Comparison of ENCODE assay signal across 8 cellular contexts in the genomic region with DNA sequence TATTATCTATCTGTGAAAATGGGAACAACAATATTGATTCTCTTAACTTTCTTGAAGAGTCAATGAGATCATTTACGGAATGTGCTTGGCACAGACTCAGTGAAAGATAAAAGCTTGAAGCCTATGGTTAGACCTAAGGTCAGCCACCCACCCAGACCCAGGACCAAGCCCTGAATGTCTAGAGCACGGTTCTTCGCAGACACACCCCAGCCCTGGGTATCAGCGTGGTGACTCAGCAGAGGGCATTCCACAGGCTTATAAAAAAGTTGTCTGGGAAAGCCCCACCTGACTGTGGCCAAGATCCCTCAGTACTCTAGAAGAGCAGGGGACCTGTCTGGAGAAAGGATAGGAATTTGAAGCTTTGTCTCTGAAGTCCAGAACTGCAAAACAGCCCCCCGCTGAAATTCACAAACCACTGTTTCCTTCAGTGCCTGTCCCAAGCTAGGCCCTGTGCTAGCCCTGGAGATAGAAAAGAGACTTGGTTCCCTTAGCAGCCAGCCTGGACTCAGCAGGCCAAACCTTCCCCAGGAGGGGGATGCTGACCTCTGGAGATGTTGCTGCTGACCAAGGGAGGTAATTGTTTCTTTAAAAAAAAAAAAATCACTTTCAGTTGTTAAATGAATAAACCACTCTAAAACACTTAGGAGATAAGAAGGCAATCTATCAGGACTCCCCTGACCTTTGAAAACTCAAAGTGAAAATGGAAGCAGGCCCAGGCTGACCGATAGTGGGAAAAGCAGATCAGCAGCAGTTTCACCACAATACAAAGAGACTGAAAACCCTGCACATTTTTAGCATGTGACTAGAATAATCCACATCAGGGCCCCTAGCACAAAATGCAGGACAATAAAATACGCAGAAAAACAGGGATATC.
DNase-seq lines count a peak whose midpoint lies in the region; ATAC-seq and TF ChIP-seq lines count a peak whose summit lies in the region.

No MANE protein-coding gene starts in this region.

- H3K4me3 ChIP-seq in WERI-Rb-1 (ENCODE audit: low read depth, low read length) = no peak overlapping the region

- intact Hi-C loops in left ventricle myocardium superior (cut with micrococcal nuclease) = no loop called here

- no peaks in the 10 kb centered on the region for H3K27me3 Mint-ChIP-seq in type B pancreatic cell

- peaks cover 41% of the 10 kb centered on the region for H3K4me1 Mint-ChIP-seq in type B pancreatic cell (ENCODE audit: unreplicated experiment)

- no peaks in the 10 kb centered on the region for H3K27me3 ChIP-seq in WERI-Rb-1 (ENCODE audit: insufficient read depth, low read depth, severe bottlenecking)

- H3K36me3 Mint-ChIP-seq in type B pancreatic cell = no peaks in the 10 kb centered on the region

- ATAC-seq in GM19395 (IDR thresholded peaks at IDR 0.05; ENCODE audit: unreplicated experiment) (peak; percentile 80), HG03196 (IDR thresholded peaks at IDR 0.05; ENCODE audit: unreplicated experiment) (peak; percentile 51), left ventricle myocardium superior (peak; percentile 59)

- H3K9me3 ChIP-seq in WERI-Rb-1 (ENCODE audit: severe bottlenecking) = no peaks in the 10 kb centered on the region

- no peak overlapping the region for H3K4me3 Mint-ChIP-seq in type B pancreatic cell

- in situ Hi-C loops in Caki2 (cut with HindIII; ENCODE audit: low pct_unique_long_range_greater_than_20kb, low sequenced_read_pairs) = no loop called here

- DNase-seq in Caki2 (ENCODE audit: low read depth) = peak; percentile 86
- peak; percentile 36 for DNase-seq in WERI-Rb-1
- no peak for DNase-seq in left ventricle myocardium superior
- no peak for DNase-seq in type B pancreatic cell (ENCODE audit: extremely low spot score, unreplicated experiment)
- DNase-seq in NCI-H748 (lab: John Stamatoyannopoulos, UW; ENCODE audit: unreplicated experiment) = no peak
- DNase-seq in cortex of kidney (lab: John Stamatoyannopoulos, UW) = no peak

- no peak overlapping the region; the same call in none of the 2 replicates for H3K27ac ChIP-seq in WERI-Rb-1

- TF ChIP-seq CTCF in WERI-Rb-1 (IDR thresholded peaks at IDR 0.05; ENCODE audit: low read depth, low read length) = no peak
- no peak for TF ChIP-seq CTCF in type B pancreatic cell (conservative IDR thresholded peaks at IDR 0.05)

- peak overlapping the region; percentile 73 for H3K27ac Mint-ChIP-seq in type B pancreatic cell

- H3K36me3 ChIP-seq in WERI-Rb-1 = no peaks in the 10 kb centered on the region

- H3K9me3 Mint-ChIP-seq in type B pancreatic cell = no peaks in the 10 kb centered on the region

Comparison
In these comparisons a context has a peak if more than half of its experiments do, and no peak if none do; other contexts are left out.
1. DNase-seq: peak in Caki2 (single experiment) and WERI-Rb-1 (single experiment); none in left ventricle myocardium superior (single experiment), type B pancreatic cell (single experiment), NCI-H748 (single experiment) and cortex of kidney (single experiment).
2. Peak in every context shown above with its lines, with median percentiles within 50 percentile points of each other: ATAC-seq.